ENCODE assay signal across 10 cellular contexts in the genomic region with DNA sequence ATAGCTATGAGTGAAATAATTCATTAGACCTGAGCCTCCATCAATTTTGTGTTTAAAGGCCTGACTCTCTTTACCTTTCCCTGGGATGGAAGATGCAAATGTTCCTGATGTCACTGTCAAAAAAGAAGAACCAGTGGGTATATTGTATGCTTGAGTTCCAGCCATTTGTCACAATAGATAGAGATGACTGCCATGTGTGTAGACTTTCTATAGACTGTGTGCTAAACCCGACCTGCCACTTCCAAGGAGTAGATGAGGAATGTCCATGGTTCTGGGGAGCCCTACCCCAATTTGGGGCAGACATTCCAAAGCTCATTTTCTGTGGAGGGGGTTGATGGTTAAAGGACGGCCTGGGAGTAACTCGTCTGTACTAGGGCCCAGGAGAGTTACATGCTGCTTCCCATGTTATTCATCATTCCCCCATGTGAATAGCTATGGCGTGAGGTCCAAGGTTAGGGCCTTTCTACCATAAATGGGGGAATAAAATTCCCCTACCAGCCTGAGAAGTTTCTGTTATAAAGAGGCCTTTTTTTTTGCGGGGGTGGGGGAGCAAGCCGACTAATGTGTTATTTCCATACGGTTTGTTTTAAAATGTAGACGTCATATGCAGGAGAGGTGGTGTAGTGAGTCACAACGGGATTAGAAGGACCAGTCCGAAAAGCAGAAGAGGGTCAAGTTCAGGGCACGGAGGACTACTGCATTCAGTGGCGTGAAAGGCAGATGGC. TPM values are rescaled to one million over a fixed set of nuclear protein-coding genes. Genes with fewer than 3 reads are reported as not detected.
DNase-seq lines count a peak whose midpoint lies in the region; ATAC-seq and TF ChIP-seq lines count a peak whose summit lies in the region.
"Had no signal": no experiment of that assay in that cellular context is flagged by ENCODE, and none has a peak within 500 bp of the region (broad histone marks: within the 10 kb centered on the region; RNA-seq: fewer than 3 reads in every experiment).

No MANE protein-coding gene starts in this region.

- intact Hi-C loops in spleen (cut with DNase I; ENCODE audit: low total_unique reads): no loop called here

- H3K4me3 ChIP-seq in AG04450 (ENCODE audit: low read depth, low read length): no peak overlapping the region
- H3K4me3 ChIP-seq in RWPE2 (ENCODE audit: severe bottlenecking): no peak overlapping the region
- no peak overlapping the region for H3K4me3 ChIP-seq in fibroblast of lung (replicated peaks in 1 of 4; ENCODE audit: control extremely low read depth in 1 of 4, insufficient read depth in 1 of 4, low read depth in 3 of 4, low read length in 4 of 4)
- H3K4me3 ChIP-seq in spleen: no peak overlapping the region

- H3K79me2 ChIP-seq in fibroblast of lung (ENCODE audit: control insufficient read depth, insufficient read depth, low read length): no peaks in the 10 kb centered on the region

- WGBS in spleen, 5 donors: 46 to 65% (median 58%) methylated on average over 12 of the region's 12 CpGs

- peaks cover 37% of the 10 kb centered on the region for H3K4me1 ChIP-seq in RWPE2 (ENCODE audit: insufficient read depth, poor library complexity, severe bottlenecking)
- peaks cover 5% of the 10 kb centered on the region for H3K4me1 ChIP-seq in fibroblast of lung (ENCODE audit: control insufficient read depth, extremely low read depth, insufficient read depth, low read length)
- peaks cover 12 to 42% (median 26%) of the 10 kb centered on the region in 6 donors for H3K4me1 ChIP-seq in spleen

- no peak overlapping the region for H2AFZ ChIP-seq in fibroblast of lung (ENCODE audit: low read length)

- H4K20me1 ChIP-seq in fibroblast of lung (ENCODE audit: control insufficient read depth, extremely low read depth, insufficient read depth, low read length): no peaks in the 10 kb centered on the region

- ATAC-seq in GM19035 (IDR thresholded peaks at IDR 0.05; ENCODE audit: unreplicated experiment) (peak; percentile 67), RWPE2 (ENCODE audit: low read depth) (peak; percentile 19; the same call in 2 of the 3 replicates), HG03571 (IDR thresholded peaks at IDR 0.05; ENCODE audit: unreplicated experiment) (no peak)

- CTCF ChIA-PET in AG04450 (lab: Charles Lee): interaction anchor here (1.3 kb wide), 1 partner anchor 64 kb away, joined by 4 read pairs; no protein-coding TSS in a partner anchor

- H3K4me2 ChIP-seq in fibroblast of lung (ENCODE audit: extremely low read depth, insufficient read depth, low read length): peak overlapping the region; percentile 17

- POLR2A ChIA-PET in AG04450 (lab: Yijun Ruan, JAX): no interaction called here

- TF ChIP-seq POLR2A in spleen (IDR thresholded peaks at IDR 0.05): no peak

- H3K27ac ChIP-seq in AG04450 (ENCODE audit: low read depth, low read length): peak overlapping the region; percentile 77
- H3K27ac ChIP-seq in RWPE2 (ENCODE audit: poor library complexity, severe bottlenecking): peak overlapping the region; percentile 96
- peak overlapping the region; percentile 45 for H3K27ac ChIP-seq in fibroblast of lung (ENCODE audit: insufficient read depth, low read length)
- peak overlapping the region in 4 of 8 donors; percentile 41 to 59 (median 52) for H3K27ac ChIP-seq in spleen

- H3K27me3 ChIP-seq in AG04450 (ENCODE audit: control insufficient read depth, insufficient read depth, low read length) (no peaks in the 10 kb centered on the region), RWPE2 (ENCODE audit: insufficient read depth, poor library complexity, severe bottlenecking) (no peaks in the 10 kb centered on the region), fibroblast of lung (ENCODE audit: control insufficient read depth, insufficient read depth, low read length) (no peaks in the 10 kb centered on the region), spleen (replicated peaks in 1 of 7) (no peaks in the 10 kb centered on the region)

- no peaks in the 10 kb centered on the region for H3K9me3 ChIP-seq in AG04450 (ENCODE audit: control insufficient read depth, insufficient read depth, low read length)
- H3K9me3 ChIP-seq in RWPE2 (ENCODE audit: severe bottlenecking): no peaks in the 10 kb centered on the region
- H3K9me3 ChIP-seq in fibroblast of lung (ENCODE audit: control insufficient read depth, insufficient read depth, low read depth, low read length): no peaks in the 10 kb centered on the region
- peaks cover 0 to 7% (median 3%) of the 10 kb centered on the region in 8 donors for H3K9me3 ChIP-seq in spleen

- no peak overlapping the region for H3K9ac ChIP-seq in fibroblast of lung (ENCODE audit: insufficient read depth, low read length)

- TF ChIP-seq CTCF in AG04450 (IDR thresholded peaks at IDR 0.05; ENCODE audit: low read depth, low read length) (no peak), RWPE2 (IDR thresholded peaks at IDR 0.05; ENCODE audit: poor library complexity, severe bottlenecking) (no peak), fibroblast of lung (conservative IDR thresholded peaks at IDR 0.05 in 1 of 2, IDR thresholded peaks at IDR 0.05 in 1 of 2; ENCODE audit: low read depth in 1 of 2, low read length in 2 of 2) (no peak), spleen (IDR thresholded peaks at IDR 0.05 in 8 of 11, conservative IDR thresholded peaks at IDR 0.05 in 3 of 11) (no peak)

- peak; percentile 30 for DNase-seq in AG04450 (ENCODE audit: low read depth, low spot score)
- DNase-seq in RWPE2 (ENCODE audit: low spot score): no peak
- DNase-seq in fibroblast of lung (ENCODE audit: low read depth in 2 of 2): peak; percentile 72 to 91
- no peak for DNase-seq in DMS53 (lab: John Stamatoyannopoulos, UW)
- no peak for DNase-seq in retina
- no peak for DNase-seq in spleen
- DNase-seq: DMS 273 treated with DMSO at 0.1 percent for 48 hours, kidney had no signal

- H3K36me3 ChIP-seq in RWPE2 (ENCODE audit: low read depth) (no peaks in the 10 kb centered on the region), fibroblast of lung (ENCODE audit: control insufficient read depth, insufficient read depth, low read length) (no peaks in the 10 kb centered on the region), spleen (no peaks in the 10 kb centered on the region)

RNA-seq across cellular contexts. Expression of a gene that starts 24.1 kb away (rescaled TPM):
- polyA plus RNA-seq in AG04450 (2011; rRNA removed) (2.3 and 2.4 TPM in 2 replicates), fibroblast of lung (0.23 and 0.30 TPM in 2 replicates), spleen (1 to 10 TPM; 3.4 to 5.4 (median 5.1) TPM)
- polyA minus RNA-seq in AG04450 (2011; rRNA and poly(A)+ RNA removed): 4.1 and 6.1 TPM in 2 replicates
- total RNA-seq in fibroblast of lung (0.26 TPM in 1 of 2 replicates, not detected in the other), spleen (10 to 100 TPM in 6 of 7 donors, 1 to 10 TPM in 1; 6.9 to 81.9 (median 16.1) TPM)
- 0.18 TPM in 1 of 2 replicates, not detected in the other for polyA plus RNA-seq in fibroblast of lung (2012)
- polyA minus RNA-seq in fibroblast of lung (ENCODE audit: low replicate concordance): not detected in 2 replicates

RNA-seq across cellular contexts. Expression of a gene that starts 28.2 kb away (rescaled TPM):
- polyA plus RNA-seq in AG04450 (2011; rRNA removed) (0.51 and 0.55 TPM in 2 replicates), fibroblast of lung (0.07 and 0.09 TPM in 2 replicates), spleen (1 to 10 TPM in 1 of 3 donors, under 1 TPM in 2; 0.21 to 1.6 (median 0.67) TPM)
- polyA minus RNA-seq in AG04450 (2011; rRNA and poly(A)+ RNA removed): 0.14 and 0.26 TPM in 2 replicates
- total RNA-seq in fibroblast of lung (0.17 and 0.26 TPM in 2 replicates), spleen (under 1 TPM in 5 of 7 donors, not detected in 2; 0.22 to 0.98 (median 0.70) TPM)
- 0.09 TPM in 1 of 2 replicates, not detected in the other for polyA plus RNA-seq in fibroblast of lung (2012)
- polyA minus RNA-seq in fibroblast of lung (ENCODE audit: low replicate concordance): not detected in 2 replicates

RNA-seq across cellular contexts. Expression of a gene that starts 48.1 kb away (rescaled TPM):
- polyA plus RNA-seq in AG04450 (2011; rRNA removed) (2.9 and 4.4 TPM in 2 replicates), fibroblast of lung (4.4 and 14.5 TPM in 2 replicates), spleen (1 to 10 TPM in 1 of 3 donors, under 1 TPM in 2; 0.20 to 1.3 (median 0.83) TPM)
- 1.7 and 4.1 TPM in 2 replicates for polyA minus RNA-seq in AG04450 (2011; rRNA and poly(A)+ RNA removed)
- total RNA-seq in fibroblast of lung (0.26 and 3.0 TPM in 2 replicates), spleen (1 to 10 TPM in 6 of 7 donors, under 1 TPM in 1; 0.55 to 3.5 (median 2.1) TPM)
- polyA plus RNA-seq in fibroblast of lung (2012): 2.9 and 11.9 TPM in 2 replicates
- 2.7 TPM in 1 of 2 replicates, not detected in the other for polyA minus RNA-seq in fibroblast of lung (ENCODE audit: low replicate concordance)

Comparison
In these comparisons a context has a peak if more than half of its experiments do, and no peak if none do; other contexts are left out.
1. DNase-seq: peak in AG04450 (single experiment) and fibroblast of lung (2 of 2); none in RWPE2 (single experiment), DMS53 (single experiment), retina (single experiment) and spleen (single experiment).